Comparison of ENCODE assay signal across 1 cellular context in the genomic region with DNA sequence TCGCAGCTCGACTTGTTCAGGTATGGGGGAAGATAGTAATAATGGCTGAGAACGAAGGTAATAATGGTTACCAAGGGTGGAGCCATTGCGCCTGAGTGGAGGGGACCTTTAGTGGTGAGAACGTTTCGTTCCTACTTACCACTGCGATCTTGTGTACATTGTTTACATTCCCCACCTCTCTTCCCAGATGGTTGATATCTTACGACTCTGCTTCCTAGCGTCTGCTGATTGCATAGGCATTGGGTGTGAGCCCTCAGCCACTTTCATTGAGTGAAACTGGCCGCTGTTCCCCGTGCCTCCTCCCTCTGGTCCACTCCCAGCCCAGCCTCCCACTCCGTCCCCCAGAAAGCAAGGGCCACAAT.
TF ChIP-seq lines count a peak whose summit lies in the region.

No MANE protein-coding gene starts in this region.

TF ChIP-seq in GM12878, 131 proteins besides CTCF, POLR2A, EP300 and RAD21:
- TF ChIP-seq, protein P1, sequence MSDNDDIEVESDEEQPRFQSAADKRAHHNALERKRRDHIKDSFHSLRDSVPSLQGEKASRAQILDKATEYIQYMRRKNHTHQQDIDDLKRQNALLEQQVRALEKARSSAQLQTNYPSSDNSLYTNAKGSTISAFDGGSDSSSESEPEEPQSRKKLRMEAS (IDR thresholded peaks at IDR 0.05; ENCODE audit: low read depth, low read length) = no peak
- TF ChIP-seq PML (IDR thresholded peaks at IDR 0.05; ENCODE audit: low read length) = 0 out of 2 replicates have a peak, but pooled peaks have one; percentile 19
- TF ChIP-seq GATAD2B (conservative IDR thresholded peaks at IDR 0.05; ENCODE audit: low read depth) = no peak
- 0 out of 2 replicates have a peak, but pooled peaks have one; percentile 16 for TF ChIP-seq RUNX3 (IDR thresholded peaks at IDR 0.05; ENCODE audit: low read length)
